ENCODE assay signal across 9 cellular contexts in the genomic region with DNA sequence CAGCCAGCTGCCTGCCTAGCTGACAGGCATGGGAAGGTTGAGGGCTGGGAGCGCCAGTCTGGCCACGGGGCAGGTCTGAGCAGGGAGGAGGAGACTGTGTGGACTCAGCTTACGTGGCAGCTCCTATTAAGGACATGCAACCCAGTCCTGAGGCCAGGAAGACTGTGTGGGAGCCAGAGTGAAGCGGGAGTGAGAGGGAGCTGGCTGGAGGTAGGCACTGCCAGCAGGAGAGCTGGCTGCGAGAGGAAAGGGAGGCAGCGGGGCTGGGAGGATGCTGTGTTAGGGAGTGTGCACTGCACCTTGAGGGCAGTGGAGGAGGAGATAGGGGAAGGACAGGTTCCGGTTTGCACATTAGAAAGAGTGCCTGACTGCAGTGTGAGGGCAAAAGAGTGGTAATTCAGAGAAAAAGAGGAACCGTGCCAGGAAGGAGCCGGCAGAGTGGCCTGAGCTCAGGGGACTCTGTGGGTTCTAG.
DNase-seq lines count a peak whose midpoint lies in the region; ATAC-seq and TF ChIP-seq lines count a peak whose summit lies in the region.
"Had no signal": no experiment of that assay in that cellular context is flagged by ENCODE, and none has a peak within 500 bp of the region (broad histone marks: within the 10 kb centered on the region; RNA-seq: fewer than 3 reads in every experiment).

No MANE protein-coding gene starts in this region.

- peaks cover 5% of the 10 kb centered on the region for H3K4me1 Mint-ChIP-seq in activated T-cell treated with anti-CD3 and anti-CD28 coated beads, Interleukin-2, amount 50 U/mL, for 72 hours (ENCODE audit: low read depth)

- H3K9me3 ChIP-seq in upper lobe of left lung, result no peaks in the 10 kb centered on the region
- H3K9me3 ChIP-seq: SJSA1 had no signal

- no peak overlapping the region for H3K27ac Mint-ChIP-seq in activated T-cell treated with anti-CD3 and anti-CD28 coated beads, Interleukin-2, amount 50 U/mL, for 72 hours

- H3K9me3 Mint-ChIP-seq in activated T-cell treated with anti-CD3 and anti-CD28 coated beads, Interleukin-2, amount 50 U/mL, for 72 hours, result no peaks in the 10 kb centered on the region

- peaks cover 0 to 5% (median 0%) of the 10 kb centered on the region in 4 donors for H3K4me1 ChIP-seq in upper lobe of left lung

- no peaks in the 10 kb centered on the region for H3K36me3 Mint-ChIP-seq in activated T-cell treated with anti-CD3 and anti-CD28 coated beads, Interleukin-2, amount 50 U/mL, for 72 hours (ENCODE audit: insufficient read depth in 2 of 2)

- peak; percentile 26 to 27 for ATAC-seq in activated T-cell treated with anti-CD3 and anti-CD28 coated beads, Interleukin-2, amount 50 U/mL, for 72 hours (replicated peaks in 1 of 2)
- ATAC-seq in upper lobe of left lung (ENCODE audit: low FRiP score in 2 of 2) (peak; percentile 8 to 50), HG03571 (IDR thresholded peaks at IDR 0.05; ENCODE audit: unreplicated experiment) (no peak), GM21526 (IDR thresholded peaks at IDR 0.05; ENCODE audit: low FRiP score, unreplicated experiment) (no peak)

- TF ChIP-seq CTCF in upper lobe of left lung (IDR thresholded peaks at IDR 0.05), result no peak

- DNase-seq in activated T-cell treated with anti-CD3 and anti-CD28 coated beads, Interleukin-2, amount 50 U/mL, for 72 hours, result no peak
- no peak for DNase-seq in activated T-cell treated with anti-CD3 and anti-CD28 coated beads, Interleukin-2, amount 50 U/mL, for 48 hours
- DNase-seq in MV-4-11 (lab: John Stamatoyannopoulos, UW) (peak; percentile 94), germinal center (ENCODE audit: low spot score) (peak; percentile 74), upper lobe of left lung (peak in 1 of 2 donors; percentile 47)
- DNase-seq in activated CD4-positive, alpha-beta T cell treated with anti-CD3 and anti-CD28 coated beads for 4 hours, result no peak

- 46 to 47% methylated on average over 9 of the region's 9 CpGs for WGBS in upper lobe of left lung, 2 donors

- no peak for TF ChIP-seq POLR2A in upper lobe of left lung (IDR thresholded peaks at IDR 0.05)

- H3K36me3 ChIP-seq in upper lobe of left lung, result no peaks in the 10 kb centered on the region
- H3K36me3 ChIP-seq: SJSA1 had no signal

- peaks cover 0 to 3% (median 0%) of the 10 kb centered on the region in 4 donors for H3K27me3 ChIP-seq in upper lobe of left lung
- H3K27me3 ChIP-seq: SJSA1 had no signal

- TF ChIP-seq EP300 in upper lobe of left lung (IDR thresholded peaks at IDR 0.05), result no peak

- no peak overlapping the region for H3K4me3 Mint-ChIP-seq in activated T-cell treated with anti-CD3 and anti-CD28 coated beads, Interleukin-2, amount 50 U/mL, for 72 hours

- H3K4me3 ChIP-seq in upper lobe of left lung, result no peak overlapping the region
- H3K4me3 ChIP-seq: SJSA1 had no signal

- no peak overlapping the region for H3K27ac ChIP-seq in upper lobe of left lung
- H3K27ac ChIP-seq: SJSA1 had no signal

- H3K27me3 Mint-ChIP-seq in activated T-cell treated with anti-CD3 and anti-CD28 coated beads, Interleukin-2, amount 50 U/mL, for 72 hours (ENCODE audit: low read depth), result peaks cover 14% of the 10 kb centered on the region

Comparison
In these comparisons a context has a peak if more than half of its experiments do, and no peak if none do; other contexts are left out.
1. ATAC-seq: peak in activated T-cell treated with anti-CD3 and anti-CD28 coated beads, Interleukin-2, amount 50 U/mL, for 72 hours (2 of 2) and upper lobe of left lung (2 of 2); none in HG03571 (single experiment) and GM21526 (single experiment).
2. DNase-seq: peak in MV-4-11 (single experiment) and germinal center (single experiment); none in activated T-cell treated with anti-CD3 and anti-CD28 coated beads, Interleukin-2, amount 50 U/mL, for 72 hours (0 of 2), activated T-cell treated with anti-CD3 and anti-CD28 coated beads, Interleukin-2, amount 50 U/mL, for 48 hours (0 of 2) and activated CD4-positive, alpha-beta T cell treated with anti-CD3 and anti-CD28 coated beads for 4 hours (0 of 2).